In the genomic region with DNA sequence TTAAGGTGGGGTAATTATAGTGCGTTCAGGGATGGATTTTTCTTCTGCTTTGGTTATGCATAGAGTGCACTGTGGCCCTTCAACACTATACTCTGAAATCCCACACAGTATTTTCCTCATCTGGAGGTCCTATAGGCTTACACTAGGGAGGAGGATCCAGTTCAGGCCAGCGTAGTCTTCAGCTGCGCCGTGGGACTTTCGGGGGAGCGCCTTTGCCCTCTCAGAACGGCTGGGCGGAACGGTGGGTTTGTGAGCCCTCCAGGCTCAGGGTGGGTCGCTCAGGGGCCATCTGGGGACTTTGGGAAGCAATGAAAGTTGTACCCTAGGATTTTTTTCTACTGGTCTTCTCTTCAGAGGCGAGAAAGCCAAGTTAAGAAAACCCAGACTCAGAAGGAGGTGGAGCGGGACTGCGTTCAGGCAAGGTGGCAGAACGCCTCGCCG, we compare ENCODE assay signal across 8 cellular contexts. TPM values are rescaled to one million over a fixed set of nuclear protein-coding genes. Genes with fewer than 3 reads are reported as not detected.
DNase-seq lines count a peak whose midpoint lies in the region; ATAC-seq, FAIRE-seq and TF ChIP-seq lines count a peak whose summit lies in the region.

No MANE protein-coding gene starts in this region.

- H3K4me3 ChIP-seq in BLaER1 treated with 17β-estradiol and CSF1 and Interleukin-3, amounts not matched to agents 10 nM and 100 nM, result peak overlapping the region; percentile 58 to 99 (median 96)
- H3K4me3 ChIP-seq in GM12878, result peak overlapping the region; percentile 81
- peak overlapping the region; percentile 85 to 95 (median 90) for H3K4me3 ChIP-seq in stomach

- peak overlapping the region; percentile 84 to 98 (median 94) for H3K9ac ChIP-seq in BLaER1 treated with 17β-estradiol and CSF1 and Interleukin-3, amounts not matched to agents 10 nM and 100 nM
- peak overlapping the region; percentile 90 for H3K9ac ChIP-seq in GM12878 (ENCODE audit: control insufficient read depth, insufficient read depth, low read length)

- H2AFZ ChIP-seq in GM12878 (ENCODE audit: control insufficient read depth, low read depth, low read length), result peak overlapping the region; percentile 94

- CTCF ChIA-PET in GM12878 (lab: Yijun Ruan, JAX), result interaction anchor here (0.6 to 3.4 kb wide), 5 partner anchors 12 to 168 kb away, joined by 3 to 46 read pairs (median 6); partner anchors contain the start of gene DDX21

- H3K4me2 ChIP-seq in BLaER1 treated with 17β-estradiol and CSF1 and Interleukin-3, amounts not matched to agents 10 nM and 100 nM, result peak overlapping the region; percentile 69 to 95 (median 88)
- peak overlapping the region; percentile 32 for H3K4me2 ChIP-seq in GM12878 (ENCODE audit: control insufficient read depth, insufficient read depth)

- RAD21 ChIA-PET in GM12878 (lab: Charles Lee; ENCODE audit: unreplicated experiment), result interaction anchor here (1.0 to 3.0 kb wide), 2 partner anchors 29 to 118 kb away, joined by 4 to 31 read pairs; no protein-coding TSS in a partner anchor

- in situ Hi-C loops in GM12878 (cut with MboI), result no loop called here

- TF ChIP-seq CTCF in GM12878 (IDR thresholded peaks at IDR 0.05 in 2 of 3, conservative IDR thresholded peaks at IDR 0.05 in 1 of 3; ENCODE audit: control insufficient read depth in 2 of 3, extremely low read depth in 1 of 3, insufficient read depth in 1 of 3, low read depth in 3 of 3, low read length in 3 of 3) (no peak; a peak in 1 of 6 replicates), stomach (IDR thresholded peaks at IDR 0.05) (no peak)

- no peaks in the 10 kb centered on the region for H3K27me3 ChIP-seq in BLaER1 treated with 17β-estradiol and CSF1 and Interleukin-3, amounts not matched to agents 10 nM and 100 nM
- H3K27me3 ChIP-seq in GM12878 (replicated peaks in 1 of 2; ENCODE audit: control insufficient read depth in 2 of 2, insufficient read depth in 2 of 2, low read length in 1 of 2) (no peaks in the 10 kb centered on the region), stomach (no peaks in the 10 kb centered on the region)

- peak overlapping the region; percentile 83 to 97 (median 93) for H3K27ac ChIP-seq in BLaER1 treated with 17β-estradiol and CSF1 and Interleukin-3, amounts not matched to agents 10 nM and 100 nM
- H3K27ac ChIP-seq in GM12878 (ENCODE audit: control insufficient read depth, insufficient read depth), result peak overlapping the region; percentile 86
- peak overlapping the region; percentile 91 to 99 (median 98) for H3K27ac ChIP-seq in stomach

- H4K20me1 ChIP-seq in BLaER1 treated with 17β-estradiol and CSF1 and Interleukin-3, amounts not matched to agents 10 nM and 100 nM, result peaks cover 25 to 42% (median 36%) of the 10 kb centered on the region in 11 experiments; a peak in 21 of 22 replicates
- no peaks in the 10 kb centered on the region for H4K20me1 ChIP-seq in GM12878 (ENCODE audit: control insufficient read depth, insufficient read depth)

- no peaks in the 10 kb centered on the region for H3K9me3 ChIP-seq in BLaER1 treated with 17β-estradiol and CSF1 and Interleukin-3, amounts not matched to agents 10 nM and 100 nM (replicated peaks in 1 of 11)
- H3K9me3 ChIP-seq in GM12878 (replicated peaks; ENCODE audit: control insufficient read depth, insufficient read depth, low read length), result no peaks in the 10 kb centered on the region
- H3K9me3 ChIP-seq in stomach, result no peaks in the 10 kb centered on the region

- H3K4me3 Mint-ChIP-seq in immature natural killer cell, result peak overlapping the region; percentile 89 to 93 (median 91)

- peak; percentile 34 for DNase-seq in NCI-H510A (lab: John Stamatoyannopoulos, UW)
- no peak for DNase-seq in GM12878 (ENCODE audit: low read depth, low spot score)
- DNase-seq in immature natural killer cell, result no peak
- DNase-seq in stomach, result peak; percentile 58
- DNase-seq in ecto neural progenitor cell (ENCODE audit: low spot score), result no peak

- peak; percentile 19 for ATAC-seq in GM18517 (IDR thresholded peaks at IDR 0.05; ENCODE audit: unreplicated experiment)
- peak; percentile 7 for ATAC-seq in HG02973 (IDR thresholded peaks at IDR 0.05; ENCODE audit: unreplicated experiment)
- peak; percentile 59 for ATAC-seq in GM12878

- 0 out of 22 replicates have a peak, but pooled peaks cover 0 to 2% (median 0%) of the 10 kb centered on the region in 11 experiments for H3K36me3 ChIP-seq in BLaER1 treated with 17β-estradiol and CSF1 and Interleukin-3, amounts not matched to agents 10 nM and 100 nM
- no peaks in the 10 kb centered on the region for H3K36me3 ChIP-seq in GM12878 (ENCODE audit: control insufficient read depth in 2 of 2, insufficient read depth in 2 of 2, low read length in 1 of 2)
- no peaks in the 10 kb centered on the region for H3K36me3 ChIP-seq in stomach

- BruUV-seq in GM12878 (replicated peaks; lab: Mats Ljungman, UMichigan), result TSS peak; percentile 99

- SMC1A ChIA-PET in GM12878 (lab: Charles Lee; ENCODE audit: uncharacterized antibody, unreplicated experiment), result interaction anchor here (0.6 to 3.5 kb wide), 3 partner anchors 29 to 118 kb away, joined by 3 to 37 read pairs (median 3); no protein-coding TSS in a partner anchor

- intact Hi-C loops in GM12878 (cut with micrococcal nuclease; ENCODE audit: unreplicated experiment), result loop anchor here (1.0 to 10.0 kb wide), 2 partner anchors 101 to 119 kb away; partner anchors contain the start of gene HKDC1
- intact Hi-C loops in stomach (cut with DNase I; ENCODE audit: low total_unique reads), result no loop called here

- peaks cover 39% of the 10 kb centered on the region for H3K79me2 ChIP-seq in GM12878 (ENCODE audit: control insufficient read depth, insufficient read depth, low read length)

- POLR2A ChIA-PET in GM12878 (lab: Charles Lee), result no interaction called here

- no peaks in the 10 kb centered on the region for H3K36me3 Mint-ChIP-seq in immature natural killer cell

- under 1% methylated on average over 16 of the region's 16 CpGs for WGBS in GM12878 (ENCODE audit: insufficient coverage, insufficient replicate concordance, low lambda C conversion rate, missing lambda C conversion rate)
- WGBS in stomach, 5 donors, result 0 to 1% (median 1%) methylated on average over 15 to 16 of the region's 16 CpGs

- peaks cover 31 to 32% of the 10 kb centered on the region in 2 donors for H3K4me1 Mint-ChIP-seq in immature natural killer cell

- H3K4me1 ChIP-seq in BLaER1 treated with 17β-estradiol and CSF1 and Interleukin-3, amounts not matched to agents 10 nM and 100 nM, result peaks cover 18 to 50% (median 33%) of the 10 kb centered on the region in 10 experiments
- H3K4me1 ChIP-seq in GM12878 (ENCODE audit: control insufficient read depth, insufficient read depth, low read length), result peaks cover 4% of the 10 kb centered on the region; the same call in 1 of the 2 replicates
- H3K4me1 ChIP-seq in stomach, result peaks cover 9 to 42% (median 26%) of the 10 kb centered on the region in 4 donors

- TF ChIP-seq POLR2A in GM12878 (IDR thresholded peaks at IDR 0.05; ENCODE audit: low read depth, low read length) (no peak), stomach (IDR thresholded peaks at IDR 0.05) (no peak)

- TF ChIP-seq RAD21 in GM12878 (IDR thresholded peaks at IDR 0.05; ENCODE audit: insufficient read depth, low read depth, low read length), result peak; percentile 65

- H3K9me3 Mint-ChIP-seq in immature natural killer cell, result no peaks in the 10 kb centered on the region

- no peak for FAIRE-seq in GM12878 (lab: Jason Lieb, UNC)

- H3K27me3 Mint-ChIP-seq in immature natural killer cell (ENCODE audit: low read depth in 3 of 3), result peaks cover 10 to 20% (median 14%) of the 10 kb centered on the region in 3 donors

- H3K27ac Mint-ChIP-seq in immature natural killer cell, result peak overlapping the region; percentile 96 to 97 (median 97)

- TF ChIP-seq EP300 in GM12878 (IDR thresholded peaks at IDR 0.05; ENCODE audit: borderline replicate concordance in 1 of 2, control insufficient read depth in 1 of 2, low read depth in 2 of 2, low read length in 2 of 2) (no peak), stomach (IDR thresholded peaks at IDR 0.05) (no peak)

RNA-seq across cellular contexts. Expression of gene VPS26A, which starts 0.7 kb away (rescaled TPM):
- 6.5 and 10.8 TPM in 2 replicates for total RNA-seq in GM12878 (2013; cell fraction: nucleolus; rRNA removed)
- 17.2 and 19.2 TPM in 2 replicates for total RNA-seq in GM12878 (2014; rRNA removed)
- total RNA-seq in GM12878 (2014; rRNA removed; fragmentation: Illumina TruSeq; extraction: Trizol), result 16.8 and 17.0 TPM in 2 replicates
- total RNA-seq in GM12878 (2021), result 26.4 and 29.0 TPM in 2 replicates
- polyA plus RNA-seq in GM12878 (2011; ENCODE audit: low read depth), result 10.1 TPM
- 24.7 and 44.2 TPM in 2 replicates for polyA plus RNA-seq in GM12878 (2011; rRNA removed)
- 4.7 and 5.8 TPM in 2 replicates for polyA plus RNA-seq in GM12878 (2011; cell fraction: cytosol; rRNA removed)
- 4.8 and 5.5 TPM in 2 replicates for polyA plus RNA-seq in GM12878 (2011; cell fraction: nucleus; rRNA removed)
- polyA plus RNA-seq in GM12878 (2012), result 19.2 and 25.9 TPM in 2 replicates
- 31.0 and 44.8 TPM in 2 replicates for polyA plus RNA-seq in GM12878 (2014; fragmentation: Illumina TruSeq; extraction: Trizol)
- polyA plus RNA-seq in GM12878 (2014; fragmentation: Nextera tagmentation; extraction: Ambion mirVana), result 10 to 100 TPM; 21.3 to 30.9 TPM
- 22.4 and 23.3 TPM in 2 replicates for polyA plus RNA-seq in GM12878 (2014; rRNA removed)
- polyA plus RNA-seq in GM12878 (2016; fragmentation: Nextera tagmentation; extraction: Ambion mirVana), result 10 to 100 TPM; 70.9 to 72.3 TPM
- 3.6 and 4.8 TPM in 2 replicates for polyA minus RNA-seq in GM12878 (2011; rRNA and poly(A)+ RNA removed)
- polyA minus RNA-seq in GM12878 (2011; cell fraction: cytosol; rRNA and poly(A)+ RNA removed), result 4.9 and 9.0 TPM in 2 replicates
- 1.6 TPM in 2 replicates for polyA minus RNA-seq in GM12878 (2011; cell fraction: nucleus; rRNA and poly(A)+ RNA removed)
- 10 to 100 TPM; 43.8 to 70.1 (median 57.7) TPM for polyA plus RNA-seq in immature natural killer cell
- total RNA-seq in stomach, result 10 to 100 TPM; 28.8 to 69.6 (median 35.0) TPM
- 10 to 100 TPM; 22.6 to 37.3 (median 27.9) TPM for polyA plus RNA-seq in stomach

RNA-seq across cellular contexts. Expression of gene SRGN, which starts 35.4 kb away (rescaled TPM):
- total RNA-seq in GM12878 (2013; cell fraction: nucleolus; rRNA removed), result 1,218 and 1,450 TPM in 2 replicates
- total RNA-seq in GM12878 (2014; rRNA removed) (782 and 1,043 TPM in 2 replicates), GM12878 (2014; rRNA removed; fragmentation: Illumina TruSeq; extraction: Trizol) (937 and 1,023 TPM in 2 replicates), GM12878 (2021) (658 and 735 TPM in 2 replicates), stomach (100 to 1,000 TPM in 1 of 5 donors, 10 to 100 TPM in 3, 1 to 10 TPM in 1; 1.3 to 212 (median 43.8) TPM)
- 580 TPM for polyA plus RNA-seq in GM12878 (2011; ENCODE audit: low read depth)
- polyA plus RNA-seq in GM12878 (2011; rRNA removed) (2,414 and 3,245 TPM in 2 replicates), GM12878 (2014; fragmentation: Illumina TruSeq; extraction: Trizol) (1,121 and 1,510 TPM in 2 replicates), GM12878 (2014; fragmentation: Nextera tagmentation; extraction: Ambion mirVana) (1,000 to 10,000 TPM; 1,115 to 1,176 TPM), GM12878 (2014; rRNA removed) (687 and 833 TPM in 2 replicates), GM12878 (2016; fragmentation: Nextera tagmentation; extraction: Ambion mirVana) (100 to 1,000 TPM; 382 to 384 TPM), immature natural killer cell (1,000 to 10,000 TPM in 2 of 3 donors, 100 to 1,000 TPM in 1; 910 to 1,240 (median 1,143) TPM), stomach (10 to 100 TPM; 26.6 to 83.6 (median 42.0) TPM)
- polyA plus RNA-seq in GM12878 (2011; cell fraction: cytosol; rRNA removed), result 1,183 and 1,837 TPM in 2 replicates
- polyA plus RNA-seq in GM12878 (2011; cell fraction: nucleus; rRNA removed), result 432 and 624 TPM in 2 replicates
- 946 and 1,192 TPM in 2 replicates for polyA plus RNA-seq in GM12878 (2012)
- polyA minus RNA-seq in GM12878 (2011; rRNA and poly(A)+ RNA removed), result 1,110 and 1,251 TPM in 2 replicates
- 439 and 473 TPM in 2 replicates for polyA minus RNA-seq in GM12878 (2011; cell fraction: cytosol; rRNA and poly(A)+ RNA removed)
- 84.3 and 111 TPM in 2 replicates for polyA minus RNA-seq in GM12878 (2011; cell fraction: nucleus; rRNA and poly(A)+ RNA removed)

RNA-seq across cellular contexts. Expression of gene SUPV3L1, which starts 56.7 kb away (rescaled TPM):
- 45.7 and 45.8 TPM in 2 replicates for total RNA-seq in GM12878 (2013; cell fraction: nucleolus; rRNA removed)
- 23.7 and 28.9 TPM in 2 replicates for total RNA-seq in GM12878 (2014; rRNA removed)
- total RNA-seq in GM12878 (2014; rRNA removed; fragmentation: Illumina TruSeq; extraction: Trizol), result 35.4 and 37.0 TPM in 2 replicates
- 35.7 and 48.9 TPM in 2 replicates for total RNA-seq in GM12878 (2021)
- 26.3 TPM for polyA plus RNA-seq in GM12878 (2011; ENCODE audit: low read depth)
- 56.2 and 57.5 TPM in 2 replicates for polyA plus RNA-seq in GM12878 (2011; rRNA removed)
- 33.0 and 50.0 TPM in 2 replicates for polyA plus RNA-seq in GM12878 (2011; cell fraction: cytosol; rRNA removed)
- polyA plus RNA-seq in GM12878 (2011; cell fraction: nucleus; rRNA removed), result 51.6 and 53.3 TPM in 2 replicates
- 20.9 and 27.9 TPM in 2 replicates for polyA plus RNA-seq in GM12878 (2012)
- polyA plus RNA-seq in GM12878 (2014; fragmentation: Illumina TruSeq; extraction: Trizol), result 54.0 and 66.1 TPM in 2 replicates
- 10 to 100 TPM; 18.4 to 32.3 TPM for polyA plus RNA-seq in GM12878 (2014; fragmentation: Nextera tagmentation; extraction: Ambion mirVana)
- 38.3 and 39.6 TPM in 2 replicates for polyA plus RNA-seq in GM12878 (2014; rRNA removed)
- 10 to 100 TPM; 52.1 to 57.8 TPM for polyA plus RNA-seq in GM12878 (2016; fragmentation: Nextera tagmentation; extraction: Ambion mirVana)
- polyA minus RNA-seq in GM12878 (2011; rRNA and poly(A)+ RNA removed), result 50.1 and 97.7 TPM in 2 replicates
- polyA minus RNA-seq in GM12878 (2011; cell fraction: cytosol; rRNA and poly(A)+ RNA removed), result 32.9 and 35.0 TPM in 2 replicates
- polyA minus RNA-seq in GM12878 (2011; cell fraction: nucleus; rRNA and poly(A)+ RNA removed), result 15.4 and 21.2 TPM in 2 replicates
- 10 to 100 TPM; 15.0 to 30.4 (median 18.0) TPM for polyA plus RNA-seq in immature natural killer cell
- 100 to 1,000 TPM in 1 of 5 donors, 10 to 100 TPM in 4; 15.2 to 111 (median 38.5) TPM for total RNA-seq in stomach
- polyA plus RNA-seq in stomach, result 10 to 100 TPM; 42.7 to 49.4 (median 48.3) TPM

Comparison
In these comparisons a context has a peak if more than half of its experiments do, and no peak if none do; other contexts are left out.
1. ATAC-seq: peak in every context shown above with its lines; median percentile 59 in GM12878; 19 in GM18517; 7 in HG02973.
2. DNase-seq: peak in NCI-H510A (single experiment) and stomach (single experiment); none in GM12878 (single experiment), immature natural killer cell (0 of 3) and ecto neural progenitor cell (single experiment).
3. RNA of gene SRGN, which starts 35.4 kb away (polyA plus RNA-seq): 910 to 1,240 TPM in immature natural killer cell and 382 to 3,245 TPM in GM12878; 26.6 to 83.6 TPM in stomach; every median in the first group is over 4 times any median in the second.
4. Peak in every context shown above with its lines, with median percentiles within 50 percentile points of each other: H3K27ac ChIP-seq and H3K4me3 ChIP-seq.